In the genomic region with DNA sequence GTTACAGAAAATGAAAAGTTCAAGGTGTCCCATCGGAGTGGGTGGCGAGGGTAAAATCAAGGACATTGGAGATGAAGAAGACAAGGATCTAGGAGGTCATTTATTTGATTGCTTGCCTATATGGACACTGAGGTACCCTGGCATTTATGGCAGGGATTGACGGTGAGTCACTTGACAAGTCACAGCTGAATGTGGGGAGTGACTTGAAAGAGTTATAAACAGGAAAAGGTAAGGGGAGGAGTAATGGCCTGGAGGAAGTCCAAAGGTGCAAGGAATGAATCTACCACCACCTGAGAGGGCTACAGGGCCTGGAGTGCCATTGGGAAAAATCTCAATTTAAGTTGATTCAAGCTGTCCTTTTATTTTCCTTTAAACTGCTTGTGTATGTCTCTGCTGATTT, we compare ENCODE assay signal across 18 cellular contexts. TPM values are rescaled to one million over a fixed set of nuclear protein-coding genes. Genes with fewer than 3 reads are reported as not detected.
DNase-seq lines count a peak whose midpoint lies in the region; ATAC-seq, FAIRE-seq and TF ChIP-seq lines count a peak whose summit lies in the region.
"Had no signal": no experiment of that assay in that cellular context is flagged by ENCODE, and none has a peak within 500 bp of the region (broad histone marks: within the 10 kb centered on the region; RNA-seq: fewer than 3 reads in every experiment).

No MANE protein-coding gene starts in this region.

- H3K27ac ChIP-seq in mammary epithelial cell (ENCODE audit: insufficient read depth, low read depth, low read length), result no peak overlapping the region
- no peak overlapping the region for H3K27ac ChIP-seq in keratinocyte (ENCODE audit: control insufficient read depth, insufficient read depth, low read length)
- H3K27ac ChIP-seq: Peyer's patch had no signal

- no TSS peak for BruUV-seq in Calu3 (replicated peaks; lab: Mats Ljungman, UMichigan)
- no TSS peak for BruUV-seq in mammary epithelial cell (replicated peaks; lab: Mats Ljungman, UMichigan)

- WGBS in mammary epithelial cell (ENCODE audit: low coverage, missing lambda C conversion rate), result 64% methylated on average over 3 of the region's 3 CpGs

- H3K9ac ChIP-seq in mammary epithelial cell (ENCODE audit: insufficient read depth, low read length), result no peak overlapping the region
- H3K9ac ChIP-seq in keratinocyte (ENCODE audit: control insufficient read depth, extremely low read depth, insufficient read depth, low read length), result no peak overlapping the region

- in situ Hi-C loops in mammary epithelial cell (cut with MboI; ENCODE audit: low sequenced_read_pairs in 2 of 2), result no loop called here

- H3K9me1 ChIP-seq in keratinocyte (ENCODE audit: control insufficient read depth, extremely low read depth, insufficient read depth, low read length), result no peaks in the 10 kb centered on the region

- dilution Hi-C loops in mammary epithelial cell (cut with HindIII; ENCODE audit: low sequenced_read_pairs), result no loop called here
- dilution Hi-C loops in keratinocyte (cut with MboI; ENCODE audit: extremely low pct_ligation_motif_present, low sequenced_read_pairs), result no loop called here

- TF ChIP-seq CTCF in Calu3 (IDR thresholded peaks at IDR 0.05; ENCODE audit: unreplicated experiment) (no peak), mammary epithelial cell (conservative IDR thresholded peaks at IDR 0.05 in 1 of 2, IDR thresholded peaks at IDR 0.05 in 1 of 2; ENCODE audit: extremely low read depth in 1 of 2, insufficient read depth in 1 of 2, low read depth in 1 of 2, low read length in 2 of 2) (no peak), keratinocyte (optimal IDR thresholded peaks at IDR 0.05 in 1 of 3, IDR thresholded peaks at IDR 0.05 in 1 of 3, conservative IDR thresholded peaks at IDR 0.05 in 1 of 3; ENCODE audit: extremely low read depth in 1 of 3, insufficient read depth in 2 of 3, low read length in 3 of 3) (no peak), omental fat pad (IDR thresholded peaks at IDR 0.05) (no peak)

- H3K27ac Mint-ChIP-seq in Calu3 (ENCODE audit: unreplicated experiment), result no peak overlapping the region
- H3K27ac Mint-ChIP-seq: H9 had no signal

- H3K9me3 Mint-ChIP-seq in Calu3 (ENCODE audit: low read depth, unreplicated experiment), result no peaks in the 10 kb centered on the region
- H3K9me3 Mint-ChIP-seq: H9 had no signal

- ATAC-seq in omental fat pad (ENCODE audit: low FRiP score) (no peak), GM21737 (IDR thresholded peaks at IDR 0.05; ENCODE audit: unreplicated experiment) (no peak)
- ATAC-seq: K562 had no signal

- H3K4me3 ChIP-seq in mammary epithelial cell (replicated peaks in 1 of 3; ENCODE audit: insufficient read depth in 1 of 3, low read depth in 2 of 3, low read length in 3 of 3) (no peak overlapping the region), keratinocyte (ENCODE audit: control insufficient read depth in 2 of 3, extremely low read depth in 1 of 3, insufficient read depth in 2 of 3, low read depth in 1 of 3, low read length in 3 of 3) (no peak overlapping the region)
- H3K4me3 ChIP-seq: K562, MG63, Peyer's patch had no signal

- no peak for FAIRE-seq in keratinocyte (lab: Jason Lieb, UNC)
- FAIRE-seq: D721Med, K562 had no signal

- intact Hi-C loops in Calu3 (cut with micrococcal nuclease; ENCODE audit: unreplicated experiment), result no loop called here
- intact Hi-C loops in mammary epithelial cell (cut with micrococcal nuclease), result no loop called here
- intact Hi-C loops in posterior vena cava (cut with DNase I), result no loop called here

- H3K9me3 ChIP-seq in mammary epithelial cell (replicated peaks; ENCODE audit: insufficient read depth, low read length) (no peaks in the 10 kb centered on the region), keratinocyte (ENCODE audit: control insufficient read depth, low read depth, low read length) (no peaks in the 10 kb centered on the region)
- H3K9me3 ChIP-seq: MG63, Peyer's patch had no signal

- peaks cover 11% of the 10 kb centered on the region for H3K4me1 Mint-ChIP-seq in Calu3 (ENCODE audit: low read depth, unreplicated experiment)
- H3K4me1 Mint-ChIP-seq: H9 had no signal

- H4K20me1 ChIP-seq in mammary epithelial cell (ENCODE audit: insufficient read depth, low read length) (no peaks in the 10 kb centered on the region), keratinocyte (ENCODE audit: control insufficient read depth, extremely low read depth, insufficient read depth, low read length) (no peaks in the 10 kb centered on the region)

- H3K27me3 ChIP-seq in mammary epithelial cell (ENCODE audit: insufficient read depth, low read length) (no peaks in the 10 kb centered on the region), keratinocyte (ENCODE audit: control insufficient read depth, extremely low read depth, insufficient read depth, low read length) (no peaks in the 10 kb centered on the region)
- H3K27me3 ChIP-seq: MG63, Peyer's patch had no signal

- H2AFZ ChIP-seq in mammary epithelial cell (ENCODE audit: low read depth, low read length) (no peak overlapping the region), keratinocyte (ENCODE audit: control insufficient read depth, low read length) (peak overlapping the region; percentile 23)

- H3K4me2 ChIP-seq in mammary epithelial cell (ENCODE audit: insufficient read depth, low read depth, low read length) (no peak overlapping the region), keratinocyte (ENCODE audit: control insufficient read depth, extremely low read depth, insufficient read depth, low read depth, low read length) (no peak overlapping the region)

- DNase-seq in Calu3 (peak; percentile 24), HT1080 (ENCODE audit: low read depth) (peak; percentile 49), mammary epithelial cell (peak; percentile 58), keratinocyte (ENCODE audit: low read depth, low spot score) (no peak), posterior vena cava (ENCODE audit: low spot score) (no peak), omental fat pad (ENCODE audit: low spot score) (no peak)
- no peak for DNase-seq in central memory CD4-positive, alpha-beta T cell
- DNase-seq: AML-193, H9, MG63, NCI-H1092 treated with DMSO at 0.1 percent for 48 hours, NCI-H1694 treated with DMSO at 0.1 percent for 48 hours, NCI-H82, SHP77 treated with DMSO at 0.1 percent for 48 hours had no signal

- CTCF ChIA-PET in Calu3 (lab: Charles Lee) (interaction anchor here (1.4 kb wide), 1 partner anchor 12 kb away, joined by 4 read pairs; a partner anchor contains a TSS), mammary epithelial cell (lab: Charles Lee; ENCODE audit: low non-redundant PET) (no interaction called here)

- no peaks in the 10 kb centered on the region for H3K36me3 Mint-ChIP-seq in Calu3 (ENCODE audit: insufficient read depth, unreplicated experiment)

- peaks cover 6% of the 10 kb centered on the region for H3K4me1 ChIP-seq in mammary epithelial cell (ENCODE audit: insufficient read depth, low read length)
- peaks cover 3% of the 10 kb centered on the region for H3K4me1 ChIP-seq in keratinocyte (ENCODE audit: control insufficient read depth, extremely low read depth, insufficient read depth, low read length)
- H3K4me1 ChIP-seq: Peyer's patch had no signal

- H3K79me2 ChIP-seq in mammary epithelial cell (ENCODE audit: insufficient read depth, low read length) (no peaks in the 10 kb centered on the region), keratinocyte (ENCODE audit: control insufficient read depth, insufficient read depth, low read length) (no peaks in the 10 kb centered on the region)

- H3K4me3 Mint-ChIP-seq in Calu3 (ENCODE audit: low read depth, unreplicated experiment), result no peak overlapping the region
- H3K4me3 Mint-ChIP-seq: H9 had no signal

- H3K27me3 Mint-ChIP-seq in Calu3 (ENCODE audit: unreplicated experiment), result no peaks in the 10 kb centered on the region

- H3K36me3 ChIP-seq in mammary epithelial cell (ENCODE audit: insufficient read depth, low read length) (no peaks in the 10 kb centered on the region), keratinocyte (ENCODE audit: control insufficient read depth in 2 of 2, extremely low read depth in 1 of 2, insufficient read depth in 2 of 2, low read length in 2 of 2) (no peaks in the 10 kb centered on the region)
- H3K36me3 ChIP-seq: MG63, Peyer's patch had no signal

RNA-seq across cellular contexts. Expression of a gene that starts 11.8 kb away (rescaled TPM):
- total RNA-seq in Calu3 (2022), result 29.4 and 30.2 TPM in 2 replicates
- total RNA-seq in HT1080 (2014; rRNA removed; shearing (Covaris generic)), result 15.9 and 18.2 TPM in 2 replicates
- 19.6 and 20.4 TPM in 2 replicates for polyA plus RNA-seq in HT1080 (2015; cell fraction: cytosol; rRNA removed)
- polyA plus RNA-seq in HT1080 (2015; cell fraction: nucleus; rRNA removed), result 12.7 and 14.7 TPM in 2 replicates
- 10 to 100 TPM in 1 of 2 donors, under 1 TPM in 1; 0.50 to 13.6 TPM for total RNA-seq in mammary epithelial cell
- 3.7 TPM for polyA plus RNA-seq in mammary epithelial cell
- polyA minus RNA-seq in mammary epithelial cell, result 19.2 TPM
- polyA plus RNA-seq in keratinocyte, result 0.44 to 3.4 TPM (median 2.6 TPM) in 3 replicates
- polyA plus RNA-seq in keratinocyte (2011; ENCODE audit: low read depth), result not detected
- 0.87 and 1.1 TPM in 2 replicates for polyA plus RNA-seq in keratinocyte (2011; cell fraction: cytosol; rRNA removed)
- polyA plus RNA-seq in keratinocyte (2011; cell fraction: nucleus; rRNA removed), result 0.27 and 0.79 TPM in 2 replicates
- polyA plus RNA-seq in keratinocyte (2012; ENCODE audit: low replicate concordance), result 3.5 TPM in 1 of 2 replicates, not detected in the other
- polyA minus RNA-seq in keratinocyte, result 0.20 to 2.4 TPM (median 2.1 TPM) in 3 replicates
- not detected for polyA minus RNA-seq in keratinocyte (2011; cell fraction: cytosol; rRNA and poly(A)+ RNA removed)
- 0.53 and 0.85 TPM in 2 replicates for polyA minus RNA-seq in keratinocyte (2011; cell fraction: nucleus; rRNA and poly(A)+ RNA removed)
- total RNA-seq in posterior vena cava, result under 1 TPM; 0.19 to 0.23 TPM
- 1 to 10 TPM in 1 of 4 donors, not detected in 3; 2.3 TPM for total RNA-seq in omental fat pad

Comparison
In these comparisons a context has a peak if more than half of its experiments do, and no peak if none do; other contexts are left out.
1. DNase-seq: peak in Calu3 (single experiment), HT1080 (single experiment) and mammary epithelial cell (single experiment); none in keratinocyte (single experiment), central memory CD4-positive, alpha-beta T cell (single experiment), posterior vena cava (single experiment) and omental fat pad (single experiment).